ENCODE assay signal across 1 cellular context in the genomic region with DNA sequence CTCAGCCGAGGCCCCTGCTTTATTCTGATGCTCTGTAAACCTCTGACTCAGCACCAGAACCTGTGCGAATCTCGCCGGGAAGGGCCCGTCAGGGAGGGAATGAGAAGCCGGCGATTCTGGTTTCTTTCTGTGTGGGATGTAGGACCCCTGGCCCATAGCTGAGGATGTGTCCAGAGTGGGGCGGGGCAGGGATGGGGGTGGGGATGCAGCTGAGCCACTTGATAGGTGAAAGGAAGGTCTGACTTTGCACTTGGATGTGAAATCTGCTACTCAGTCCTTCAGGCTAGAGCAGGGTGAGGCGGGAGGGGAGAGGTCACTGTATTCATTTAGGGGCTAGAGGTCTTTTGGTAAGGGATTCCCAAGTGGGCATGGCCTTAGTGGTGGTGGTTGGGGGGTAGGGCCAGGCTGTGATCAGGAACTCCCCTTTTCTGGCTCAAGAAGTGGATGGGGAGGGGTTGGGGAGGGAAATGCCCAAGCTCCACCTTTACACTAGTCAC.
A peak's percentile ranks its signal among the peaks of the same experiment; 100 is the strongest.
TF ChIP-seq lines count a peak whose summit lies in the region.

No MANE protein-coding gene starts in this region.

TF ChIP-seq in GM12878, 131 proteins besides CTCF, POLR2A, EP300 and RAD21:
- TF ChIP-seq NR2F1 (conservative IDR thresholded peaks at IDR 0.05) (peak; percentile 52), RUNX3 (IDR thresholded peaks at IDR 0.05; ENCODE audit: low read length) (peak; percentile 37; the same call in 1 of the 2 replicates), SREBF1 (IDR thresholded peaks at IDR 0.05; ENCODE audit: low read length) (no peak), HDGF (IDR thresholded peaks at IDR 0.05) (peak; percentile 51; the same call in 1 of the 2 replicates)
